In genomic region chr17:37358830-37359681, GRCh38 we compare ENCODE assay signal across 8 cellular contexts. TPM values are rescaled to one million over a fixed set of nuclear protein-coding genes. Genes with fewer than 3 reads are reported as not detected.
DNase-seq lines count a peak whose midpoint lies in the region; ATAC-seq lines count a peak whose summit lies in the region.

No MANE protein-coding gene starts in this region.

- H3K4me3 ChIP-seq in esophagus (ENCODE audit: low read depth in 1 of 2, low read length in 2 of 2) (peak overlapping the region; percentile 89 to 95), muscle layer of colon (ENCODE audit: low read depth in 1 of 2, low read length in 2 of 2) (peak overlapping the region; percentile 52 to 76)

- no peaks in the 10 kb centered on the region for H3K9me3 ChIP-seq in esophagus (ENCODE audit: control insufficient read depth in 2 of 2, insufficient read depth in 1 of 2, low read depth in 1 of 2, low read length in 1 of 2)
- H3K9me3 ChIP-seq in muscle layer of colon (ENCODE audit: low read length) = no peaks in the 10 kb centered on the region

- DNase-seq in DMS153 treated with DMSO at 0.1 percent for 48 hours (lab: John Stamatoyannopoulos, UW; ENCODE audit: unreplicated experiment) (peak; percentile 83), HuH-7.5 (ENCODE audit: low spot score) (peak; percentile 85), OCI-M1 (lab: John Stamatoyannopoulos, UW) (peak; percentile 98)
- DNase-seq in activated T-cell treated with anti-CD3 and anti-CD28 coated beads, Interleukin-2, amount 50 U/mL, for 1 hour = peak; percentile 91
- peak; percentile 72 to 77 for DNase-seq in stimulated activated CD8-positive, alpha-beta memory T cell treated with anti-CD3 and anti-CD28 coated beads, Interleukin-7, amount 100 ng/mL, for 1 hour (ENCODE audit: low read depth in 2 of 2)

- H3K27ac ChIP-seq in esophagus (ENCODE audit: low read depth in 2 of 2, low read length in 1 of 2) = peak overlapping the region; percentile 90 to 98
- H3K27ac ChIP-seq in muscle layer of colon (ENCODE audit: low read depth, low read length) = peak overlapping the region; percentile 97

- H3K36me3 ChIP-seq in esophagus (ENCODE audit: control insufficient read depth in 2 of 2, insufficient read depth in 2 of 2, low read length in 1 of 2) (no peaks in the 10 kb centered on the region), muscle layer of colon (ENCODE audit: insufficient read depth, low read length) (no peaks in the 10 kb centered on the region)

- H3K27me3 ChIP-seq in esophagus (ENCODE audit: control insufficient read depth in 1 of 2, insufficient read depth in 2 of 2, low read length in 2 of 2) = no peaks in the 10 kb centered on the region
- no peaks in the 10 kb centered on the region for H3K27me3 ChIP-seq in muscle layer of colon (ENCODE audit: control insufficient read depth in 1 of 2, insufficient read depth in 2 of 2, low read length in 2 of 2)

- 0% methylated on average over 56 to 88 of the region's 88 CpGs for WGBS in esophagus, 2 donors

- peaks cover 0 to 8% of the 10 kb centered on the region in 2 donors for H3K4me1 ChIP-seq in esophagus (ENCODE audit: control insufficient read depth in 2 of 2, insufficient read depth in 2 of 2, low read length in 1 of 2)
- peaks cover 15% of the 10 kb centered on the region for H3K4me1 ChIP-seq in muscle layer of colon (ENCODE audit: insufficient read depth, low read length)

- peak overlapping the region; percentile 60 for H3K9ac ChIP-seq in muscle layer of colon (ENCODE audit: low read length)

- ATAC-seq in GM21528 (IDR thresholded peaks at IDR 0.05; ENCODE audit: low FRiP score, unreplicated experiment) = peak; percentile 82

RNA-seq across cellular contexts. Expression of gene C17orf78, which starts 16.7 kb away (rescaled TPM):
- not detected for polyA plus RNA-seq in esophagus

RNA-seq across cellular contexts. Expression of gene ACACA, which starts 47.6 kb away (rescaled TPM):
- polyA plus RNA-seq in esophagus = 10 to 100 TPM; 20.0 to 25.4 TPM

RNA-seq across cellular contexts. Expression of gene TADA2A, which starts 47.6 kb away (rescaled TPM):
- polyA plus RNA-seq in esophagus = 1 to 10 TPM; 6.2 to 6.7 TPM

Comparison
In these comparisons a context has a peak if more than half of its experiments do, and no peak if none do; other contexts are left out.
1. Peak in every context shown above with its lines: DNase-seq, ATAC-seq, H3K4me3 ChIP-seq and H3K27ac ChIP-seq.